ENCODE assay signal across 21 cellular contexts in the genomic region with DNA sequence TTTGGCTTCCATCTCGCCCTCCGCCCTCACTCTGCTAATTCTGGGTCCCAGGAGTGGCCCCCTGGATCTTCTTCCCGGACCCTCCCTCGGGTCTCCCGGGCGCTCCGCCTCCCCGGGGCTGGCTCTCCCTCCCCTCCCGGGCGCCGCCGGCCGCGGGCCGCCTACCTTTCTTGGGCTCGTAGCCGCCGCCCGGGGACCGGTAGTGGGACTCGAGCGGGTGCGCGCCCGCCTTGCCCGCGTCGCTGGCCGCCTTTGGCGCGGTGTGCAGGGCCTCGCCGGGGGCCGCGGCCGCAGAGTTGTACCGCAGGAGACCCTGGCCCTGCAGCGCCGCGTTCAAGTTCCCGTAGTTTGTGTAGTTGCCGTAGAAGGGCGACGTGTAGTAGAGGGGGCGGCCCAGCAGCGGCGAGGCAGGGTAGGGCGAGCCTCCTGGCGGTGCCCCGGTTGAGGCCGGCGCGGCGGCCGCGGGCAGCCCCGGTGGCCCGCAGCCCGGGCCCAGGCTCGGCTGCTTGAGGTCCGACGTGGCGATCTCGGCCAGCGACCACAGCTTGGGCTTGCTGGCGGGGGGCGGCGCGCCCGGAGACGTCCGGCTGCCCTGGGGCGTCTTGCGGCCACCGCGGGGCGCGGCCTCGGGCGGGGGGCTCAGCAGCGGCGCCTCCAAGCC. TPM values are rescaled to one million over a fixed set of nuclear protein-coding genes. Genes with fewer than 3 reads are reported as not detected.
DNase-seq lines count a peak whose midpoint lies in the region; ATAC-seq, FAIRE-seq and TF ChIP-seq lines count a peak whose summit lies in the region.
"Had no signal": no experiment of that assay in that cellular context is flagged by ENCODE, and none has a peak within 500 bp of the region (broad histone marks: within the 10 kb centered on the region; RNA-seq: fewer than 3 reads in every experiment).

No MANE protein-coding gene starts in this region.

- H3K27me3 ChIP-seq in cardiac muscle cell = peaks cover 40% of the 10 kb centered on the region
- peaks cover 4 to 30% (median 30%) of the 10 kb centered on the region in 4 experiments for H3K27me3 ChIP-seq in H1 (replicated peaks in 1 of 4; ENCODE audit: control insufficient read depth in 3 of 4, extremely low read depth in 1 of 4, insufficient read depth in 3 of 4, low read length in 3 of 4)
- peaks cover 22% of the 10 kb centered on the region for H3K27me3 ChIP-seq in lung (ENCODE audit: control insufficient read depth, insufficient read depth)

- no peak overlapping the region for H3K56ac ChIP-seq in H1 (replicated peaks; ENCODE audit: insufficient read length, low read depth, low read length)

- H3K9me3 ChIP-seq in cardiac muscle cell (ENCODE audit: low read depth) (no peaks in the 10 kb centered on the region), H1 (ENCODE audit: insufficient read depth in 2 of 2, low read depth in 1 of 2, low read length in 1 of 2) (no peaks in the 10 kb centered on the region; a peak in 1 of 4 replicates), lung (ENCODE audit: control insufficient read depth in 2 of 2, insufficient read depth in 1 of 2, low read length in 1 of 2) (peaks cover 0 to 15% of the 10 kb centered on the region in 2 donors)

- no peak overlapping the region for H3K14ac ChIP-seq in H1 (ENCODE audit: insufficient read length)

- no peak overlapping the region for H3K4me3 Mint-ChIP-seq in stimulated activated naive B cell treated with anti-CD40 and anti-IgM and Interleukin-4, amounts not matched to agents 10 μg/mL and 1 μg/mL and 100 μg/mL, for 72 hours
- H3K4me3 Mint-ChIP-seq: CD8-positive, alpha-beta T cell; central memory CD8-positive, alpha-beta T cell; endodermal cell; naive thymus-derived CD4-positive, alpha-beta T cell had no signal

- CTCF ChIA-PET in H1 (lab: Charles Lee; ENCODE audit: partially characterized antibody) = no interaction called here

- H3K4me1 ChIP-seq in cardiac muscle cell (ENCODE audit: low read depth) (peaks cover 39% of the 10 kb centered on the region), H1 (replicated peaks in 1 of 4; ENCODE audit: control insufficient read depth in 3 of 4, insufficient read depth in 4 of 4, low read length in 3 of 4) (peaks cover 4 to 26% (median 8%) of the 10 kb centered on the region in 4 experiments), lung (ENCODE audit: control insufficient read depth in 2 of 2, insufficient read depth in 2 of 2, low read length in 2 of 2) (peaks cover 0 to 9% of the 10 kb centered on the region in 2 donors)

- H2BK5ac ChIP-seq in H1 (ENCODE audit: low read depth, low read length) = no peak overlapping the region

- H2BK12ac ChIP-seq in H1 (ENCODE audit: low read depth, low read length) = 0 out of 2 replicates have a peak overlapping the region, but pooled peaks have one; percentile 19

- ATAC-seq in Right ventricle myocardium superior (ENCODE audit: poor library complexity) (no peak), lung (ENCODE audit: insufficient read depth, low FRiP score) (no peak), GM19328 (IDR thresholded peaks at IDR 0.05; ENCODE audit: unreplicated experiment) (no peak)
- no peak for ATAC-seq in stimulated activated naive B cell treated with anti-CD40 and anti-IgM and Interleukin-4, amounts not matched to agents 10 μg/mL and 1 μg/mL and 100 μg/mL, for 72 hours (replicated peaks)
- ATAC-seq: CD8-positive, alpha-beta T cell; naive thymus-derived CD4-positive, alpha-beta T cell; Right ventricle myocardium inferior had no signal

- TF ChIP-seq CTCF in cardiac muscle cell (IDR thresholded peaks at IDR 0.05; ENCODE audit: low read depth, low read length) (no peak), H1 (IDR thresholded peaks at IDR 0.05; ENCODE audit: control extremely low read depth in 1 of 3, insufficient read depth in 1 of 3, low read depth in 1 of 3, low read length in 3 of 3) (no peak), lung (IDR thresholded peaks at IDR 0.05; ENCODE audit: control extremely low read depth, extremely low read depth) (no peak)

- H2AK5ac ChIP-seq in H1 (ENCODE audit: low read depth, low read length) = no peak overlapping the region

- peaks cover 46 to 69% of the 10 kb centered on the region in 2 donors for H3K27me3 Mint-ChIP-seq in stimulated activated naive B cell treated with anti-CD40 and anti-IgM and Interleukin-4, amounts not matched to agents 10 μg/mL and 1 μg/mL and 100 μg/mL, for 72 hours

- no peak for FAIRE-seq in H1 (lab: Jason Lieb, UNC)

- peaks cover 3 to 15% of the 10 kb centered on the region in 2 donors for H3K36me3 Mint-ChIP-seq in stimulated activated naive B cell treated with anti-CD40 and anti-IgM and Interleukin-4, amounts not matched to agents 10 μg/mL and 1 μg/mL and 100 μg/mL, for 72 hours
- H3K36me3 Mint-ChIP-seq: CD8-positive, alpha-beta T cell had no signal

- no peak for TF ChIP-seq RAD21 in H1 (IDR thresholded peaks at IDR 0.05 in 1 of 2, conservative IDR thresholded peaks at IDR 0.05 in 1 of 2; ENCODE audit: low read depth in 2 of 2, low read length in 2 of 2)

- H4K8ac ChIP-seq in H1 (ENCODE audit: extremely low read depth, insufficient read depth, low read length) = no peak overlapping the region; the same call in 1 of the 2 replicates

- peaks cover 0 to 6% of the 10 kb centered on the region in 2 donors for H3K9me3 Mint-ChIP-seq in stimulated activated naive B cell treated with anti-CD40 and anti-IgM and Interleukin-4, amounts not matched to agents 10 μg/mL and 1 μg/mL and 100 μg/mL, for 72 hours
- H3K9me3 Mint-ChIP-seq: CD8-positive, alpha-beta T cell had no signal

- POLR2A ChIA-PET in H1 (lab: Charles Lee; ENCODE audit: partially characterized antibody) = interaction anchor here (1.2 kb wide), 1 partner anchor 8 kb away, joined by 4 read pairs; no protein-coding TSS in a partner anchor

- in situ Hi-C loops in ACHN (cut with HindIII; ENCODE audit: low pct_ligation_motif_present, low pct_unique_long_range_greater_than_20kb, low sequenced_read_pairs) = no loop called here

- H3K18ac ChIP-seq in H1 (ENCODE audit: extremely low read depth, low read length) = no peak overlapping the region

- no peak overlapping the region for H2AFZ ChIP-seq in H1 (ENCODE audit: low read length)

- H3K27ac ChIP-seq in cardiac muscle cell = no peak overlapping the region
- H3K27ac ChIP-seq in H1 (ENCODE audit: low read depth, low read length) = no peak overlapping the region
- peak overlapping the region in 1 of 2 donors; percentile 72 for H3K27ac ChIP-seq in lung (ENCODE audit: low read depth in 1 of 2, low read length in 1 of 2)
- H3K27ac ChIP-seq: VCaP had no signal

- TF ChIP-seq EP300 in H1 (IDR thresholded peaks at IDR 0.05; ENCODE audit: borderline replicate concordance in 1 of 2, low read depth in 2 of 2, low read length in 2 of 2) = no peak

- H2BK20ac ChIP-seq in H1 (ENCODE audit: low read length) = no peak overlapping the region

- H2BK120ac ChIP-seq in H1 (replicated peaks; ENCODE audit: low read depth, low read length) = no peak overlapping the region

- DNase-seq in cardiac muscle cell (ENCODE audit: low read depth in 1 of 2, low spot score in 1 of 2) = no peak
- no peak for DNase-seq in Right ventricle myocardium superior
- DNase-seq in H1 (ENCODE audit: low read depth in 1 of 2, low spot score in 2 of 2) = no peak
- DNase-seq in lung (ENCODE audit: low spot score) = peak; percentile 28
- no peak for DNase-seq in stimulated activated naive B cell treated with anti-CD40 and anti-IgM and Interleukin-4, amounts not matched to agents 10 μg/mL and 1 μg/mL and 100 μg/mL, for 72 hours
- no peak for DNase-seq in ACHN
- DNase-seq in cerebellar cortex (ENCODE audit: low spot score) = no peak
- DNase-seq: DMS79; foreskin melanocyte; naive thymus-derived CD4-positive, alpha-beta T cell; NCI-H1436 treated with DMSO at 0.1 percent for 48 hours; NCI-H446; stimulated activated naive CD4-positive, alpha-beta T cell; T-helper 1 cell had no signal

- no peak overlapping the region for H2BK15ac ChIP-seq in H1 (ENCODE audit: low read length)

- 80% methylated on average over 22 of the region's 82 CpGs; no CpG with 5 or more reads in 1 of the 2 experiments for WGBS in H1 (ENCODE audit: extremely low coverage in 1 of 2, insufficient coverage in 1 of 2, insufficient read length in 1 of 2, insufficient replicate concordance in 2 of 2, low coverage in 1 of 2, low lambda C conversion rate in 2 of 2, missing lambda C conversion rate in 1 of 2), 2 experiments
- 4 to 6% methylated on average over 56 to 82 of the region's 82 CpGs for WGBS in lung, 2 donors

- peaks cover 34 to 37% of the 10 kb centered on the region in 2 experiments for H4K20me1 ChIP-seq in H1 (replicated peaks in 1 of 2; ENCODE audit: control insufficient read depth in 1 of 2, insufficient read depth in 2 of 2, low read length in 2 of 2)

- H3K4me3 ChIP-seq in cardiac muscle cell (peak overlapping the region; percentile 14), H1 (ENCODE audit: extremely low read depth in 1 of 4, insufficient read depth in 2 of 4, low read depth in 3 of 4, low read length in 4 of 4) (peak overlapping the region; percentile 18 to 98 (median 35); a peak in 6 of 8 replicates), lung (peak overlapping the region; percentile 45)

- H4K5ac ChIP-seq in H1 (ENCODE audit: insufficient read length, low read depth, low read length) = no peak overlapping the region

- H3K23ac ChIP-seq in H1 (ENCODE audit: insufficient read length) = no peak overlapping the region

- H3K79me2 ChIP-seq in H1 (ENCODE audit: control insufficient read depth in 1 of 2, insufficient read depth in 2 of 2, low read length in 2 of 2) = peaks cover 4 to 67% of the 10 kb centered on the region in 2 experiments; a peak in 3 of 4 replicates

- TF ChIP-seq POLR2A in H1 (IDR thresholded peaks at IDR 0.05; ENCODE audit: control extremely low read depth in 1 of 2, low read depth in 2 of 2, low read length in 2 of 2) = no peak

- peaks cover 1 to 20% of the 10 kb centered on the region in 2 donors for H3K4me1 Mint-ChIP-seq in stimulated activated naive B cell treated with anti-CD40 and anti-IgM and Interleukin-4, amounts not matched to agents 10 μg/mL and 1 μg/mL and 100 μg/mL, for 72 hours
- H3K4me1 Mint-ChIP-seq: central memory CD8-positive, alpha-beta T cell had no signal

- no peaks in the 10 kb centered on the region for H3K79me1 ChIP-seq in H1 (ENCODE audit: low read depth, low read length)

- H3K23me2 ChIP-seq in H1 (ENCODE audit: low read depth, low read length) = peaks cover 20% of the 10 kb centered on the region; the same call in 1 of the 2 replicates

- H3K4ac ChIP-seq in H1 (replicated peaks; ENCODE audit: insufficient read length, low read depth, low read length) = no peak overlapping the region

- H3K36me3 ChIP-seq in cardiac muscle cell (peaks cover 33% of the 10 kb centered on the region), H1 (ENCODE audit: control insufficient read depth in 2 of 4, insufficient read depth in 4 of 4, low read length in 3 of 4) (peaks cover 3 to 62% (median 25%) of the 10 kb centered on the region in 4 experiments; a peak in 7 of 8 replicates), lung (ENCODE audit: control insufficient read depth in 2 of 2, insufficient read depth in 2 of 2, low read length in 2 of 2) (no peaks in the 10 kb centered on the region)

- H3K4me2 ChIP-seq in H1 (ENCODE audit: insufficient read depth in 1 of 2, low read depth in 2 of 2, low read length in 2 of 2) = peak overlapping the region; percentile 34 to 83; a peak in 3 of 4 replicates

- no peak overlapping the region for H3K27ac Mint-ChIP-seq in stimulated activated naive B cell treated with anti-CD40 and anti-IgM and Interleukin-4, amounts not matched to agents 10 μg/mL and 1 μg/mL and 100 μg/mL, for 72 hours
- H3K27ac Mint-ChIP-seq: CD8-positive, alpha-beta T cell; endodermal cell had no signal

- H4K91ac ChIP-seq in H1 (replicated peaks; ENCODE audit: insufficient read length, low read length) = no peak overlapping the region

- no peak overlapping the region for H3K9ac ChIP-seq in H1 (replicated peaks in 1 of 4; ENCODE audit: extremely low read depth in 1 of 4, low read depth in 3 of 4, low read length in 3 of 4)

- intact Hi-C loops in Right ventricle myocardium superior (cut with DNase I) = no loop called here

RNA-seq across cellular contexts. Expression of gene IRX2, which starts 3.2 kb away (rescaled TPM):
- total RNA-seq in cardiac muscle cell = 112 and 122 TPM in 2 replicates
- polyA plus RNA-seq in cardiac muscle cell = 55.2 and 59.9 TPM in 2 replicates
- total RNA-seq in Right ventricle myocardium superior = 5.6 TPM
- total RNA-seq in H1 (2021; fragmentation: NEBNext Ultra II Directional; extraction: Animal tissue kit (Norgen Biotek cat#: 25700)) = 40.4 and 47.5 TPM in 2 replicates
- polyA plus RNA-seq in H1 (2011; rRNA removed) = 23.4 and 39.6 TPM in 2 replicates
- polyA plus RNA-seq in H1 (2011; cell fraction: cytosol; rRNA removed) = 51.8 TPM
- polyA plus RNA-seq in H1 (2011; cell fraction: nucleus; rRNA removed) = 75.4 TPM
- polyA plus RNA-seq in H1 (2012, experiment 1 of 2) = 32.1 to 35.9 TPM (median 35.0 TPM) in 4 replicates
- 16.8 TPM for polyA plus RNA-seq in H1 (2012, experiment 2 of 2)
- polyA plus RNA-seq in H1 (2013, experiment 1 of 2) = 9.2 TPM
- 8.2 TPM for polyA plus RNA-seq in H1 (2013, experiment 2 of 2)
- polyA minus RNA-seq in H1 (2011; rRNA and poly(A)+ RNA removed) = 7.6 and 12.7 TPM in 2 replicates
- polyA minus RNA-seq in H1 (2011; cell fraction: cytosol; rRNA and poly(A)+ RNA removed) = 44.1 TPM
- 57.0 TPM for polyA minus RNA-seq in H1 (2011; cell fraction: nucleus; rRNA and poly(A)+ RNA removed)
- 10 to 100 TPM; 60.8 to 64.5 TPM for total RNA-seq in lung
- 10 to 100 TPM; 11.5 to 30.0 TPM for polyA plus RNA-seq in lung
- total RNA-seq: A673; CD8-positive, alpha-beta T cell; naive thymus-derived CD4-positive, alpha-beta T cell had no signal
- polyA plus RNA-seq: naive thymus-derived CD4-positive, alpha-beta T cell had no signal
